ENCODE assay signal across 1 cellular context in the genomic region with DNA sequence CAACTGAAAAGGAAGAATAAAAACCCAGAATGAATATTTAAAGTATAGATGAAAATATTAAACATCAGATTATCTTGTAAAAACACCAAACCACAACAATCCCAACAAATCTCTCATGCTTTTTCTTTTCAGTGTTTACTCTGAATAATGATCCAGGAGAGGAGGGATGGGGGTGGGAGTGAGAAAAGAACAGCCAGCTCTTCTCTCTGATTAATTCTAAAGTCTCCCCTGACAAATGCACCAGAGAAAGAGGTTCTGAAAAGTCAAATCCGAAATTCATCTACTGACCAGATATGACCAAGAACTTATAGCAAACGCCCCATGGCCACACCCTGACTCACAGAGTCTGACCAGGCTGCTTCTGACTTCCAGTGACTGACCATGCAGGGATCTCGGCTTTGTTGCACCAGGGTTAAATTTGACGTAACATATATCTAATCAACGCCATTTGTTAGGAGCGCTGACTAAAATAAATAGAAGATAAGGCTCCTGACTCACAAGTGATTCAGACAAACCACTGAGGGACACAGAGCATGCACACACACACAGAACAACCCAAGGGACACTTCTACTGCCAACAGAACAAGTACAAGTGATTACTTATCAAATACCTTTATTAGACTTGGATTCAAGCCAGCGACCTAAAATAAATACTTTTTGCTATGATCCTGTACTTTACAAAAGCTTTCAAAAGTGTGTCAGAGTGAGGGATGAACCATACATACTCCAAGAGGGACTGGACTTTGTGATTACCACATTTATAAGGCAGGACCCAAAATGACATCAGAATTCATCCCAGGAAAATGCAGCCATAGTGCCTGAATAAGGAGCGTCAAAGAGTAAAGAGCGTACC.
A peak's percentile ranks its signal among the peaks of the same experiment; 100 is the strongest.
TF ChIP-seq lines count a peak whose summit lies in the region.

No MANE protein-coding gene starts in this region.

TF ChIP-seq in HepG2, 621 proteins besides CTCF, POLR2A, EP300 and RAD21 (continued from another document and continues in another):
- TF ChIP-seq TMF1 (CRISPR knock-in tag; IDR thresholded peaks at IDR 0.05; ENCODE audit: low read depth) (0 out of 2 replicates have a peak, but pooled peaks have one; percentile 32), FOSL2 (CRISPR knock-in tag; IDR thresholded peaks at IDR 0.05) (peak; percentile 97), HOMEZ (CRISPR knock-in tag; IDR thresholded peaks at IDR 0.05; ENCODE audit: low read depth) (no peak), TCF7 (IDR thresholded peaks at IDR 0.05; ENCODE audit: low read depth) (peak; percentile 78), ZNF615 (CRISPR knock-in tag; IDR thresholded peaks at IDR 0.05; ENCODE audit: borderline replicate concordance) (no peak), FIP1L1 (IDR thresholded peaks at IDR 0.05; ENCODE audit: borderline replicate concordance, insufficient read depth, low read depth, low read length) (no peak), CAMTA2 (CRISPR knock-in tag; IDR thresholded peaks at IDR 0.05; ENCODE audit: borderline replicate concordance) (no peak), TARDBP (CRISPR knock-in tag; IDR thresholded peaks at IDR 0.05) (no peak), ISX (CRISPR knock-in tag; conservative IDR thresholded peaks at IDR 0.05) (no peak), THRA (CRISPR knock-in tag; IDR thresholded peaks at IDR 0.05; ENCODE audit: borderline replicate concordance) (no peak), SOX5 (CRISPR knock-in tag; IDR thresholded peaks at IDR 0.05; ENCODE audit: borderline replicate concordance) (peak; percentile 72; the same call in 1 of the 2 replicates), ZNF607 (CRISPR knock-in tag; IDR thresholded peaks at IDR 0.05; ENCODE audit: borderline replicate concordance) (no peak), JARID2 (CRISPR knock-in tag; IDR thresholded peaks at IDR 0.05; ENCODE audit: insufficient replicate concordance) (no peak), NR3C1 (CRISPR knock-in tag; IDR thresholded peaks at IDR 0.05) (no peak), TRAFD1 (CRISPR knock-in tag; IDR thresholded peaks at IDR 0.05; ENCODE audit: borderline replicate concordance) (no peak), ATF1 (CRISPR knock-in tag; IDR thresholded peaks at IDR 0.05) (peak; percentile 78), ZEB1 (IDR thresholded peaks at IDR 0.05; ENCODE audit: insufficient replicate concordance, low read depth) (no peak), RFXANK (CRISPR knock-in tag; IDR thresholded peaks at IDR 0.05) (no peak), ZNF10 (CRISPR knock-in tag; IDR thresholded peaks at IDR 0.05; ENCODE audit: borderline replicate concordance, low read depth) (no peak), ZSCAN22 (CRISPR knock-in tag; IDR thresholded peaks at IDR 0.05) (no peak), SPEN (CRISPR knock-in tag; IDR thresholded peaks at IDR 0.05; ENCODE audit: low read depth) (no peak), ASH2L (IDR thresholded peaks at IDR 0.05; ENCODE audit: insufficient read length, low read depth, low read length) (no peak), GZF1 (CRISPR knock-in tag; IDR thresholded peaks at IDR 0.05) (no peak), ZNF274 (CRISPR knock-in tag; IDR thresholded peaks at IDR 0.05) (no peak), NFKBIZ (CRISPR knock-in tag; IDR thresholded peaks at IDR 0.05) (no peak), SETDB1 (CRISPR knock-in tag; IDR thresholded peaks at IDR 0.05; ENCODE audit: borderline replicate concordance) (no peak), HDAC6 (IDR thresholded peaks at IDR 0.05; ENCODE audit: low read depth, low read length) (no peak), ZNF609 (CRISPR knock-in tag; IDR thresholded peaks at IDR 0.05; ENCODE audit: borderline replicate concordance) (no peak), SAP130 (CRISPR knock-in tag; IDR thresholded peaks at IDR 0.05; ENCODE audit: low read depth) (peak; percentile 43), EZH2 (conservative IDR thresholded peaks at IDR 0.05; ENCODE audit: low read depth, low read length) (no peak), ZC3H13 (CRISPR knock-in tag; IDR thresholded peaks at IDR 0.05) (no peak), FOXK2 (IDR thresholded peaks at IDR 0.05) (no peak), FOSL1 (CRISPR knock-in tag; IDR thresholded peaks at IDR 0.05; ENCODE audit: borderline replicate concordance) (peak; percentile 78; the same call in 1 of the 2 replicates), MIER3 (CRISPR knock-in tag; IDR thresholded peaks at IDR 0.05; ENCODE audit: borderline replicate concordance) (no peak), XBP1 (CRISPR knock-in tag; IDR thresholded peaks at IDR 0.05) (no peak), RBM39 (IDR thresholded peaks at IDR 0.05; ENCODE audit: low read depth, low read length, poor library complexity, severe bottlenecking) (no peak), RELA (CRISPR knock-in tag; IDR thresholded peaks at IDR 0.05) (no peak)
- TF ChIP-seq, protein P1, sequence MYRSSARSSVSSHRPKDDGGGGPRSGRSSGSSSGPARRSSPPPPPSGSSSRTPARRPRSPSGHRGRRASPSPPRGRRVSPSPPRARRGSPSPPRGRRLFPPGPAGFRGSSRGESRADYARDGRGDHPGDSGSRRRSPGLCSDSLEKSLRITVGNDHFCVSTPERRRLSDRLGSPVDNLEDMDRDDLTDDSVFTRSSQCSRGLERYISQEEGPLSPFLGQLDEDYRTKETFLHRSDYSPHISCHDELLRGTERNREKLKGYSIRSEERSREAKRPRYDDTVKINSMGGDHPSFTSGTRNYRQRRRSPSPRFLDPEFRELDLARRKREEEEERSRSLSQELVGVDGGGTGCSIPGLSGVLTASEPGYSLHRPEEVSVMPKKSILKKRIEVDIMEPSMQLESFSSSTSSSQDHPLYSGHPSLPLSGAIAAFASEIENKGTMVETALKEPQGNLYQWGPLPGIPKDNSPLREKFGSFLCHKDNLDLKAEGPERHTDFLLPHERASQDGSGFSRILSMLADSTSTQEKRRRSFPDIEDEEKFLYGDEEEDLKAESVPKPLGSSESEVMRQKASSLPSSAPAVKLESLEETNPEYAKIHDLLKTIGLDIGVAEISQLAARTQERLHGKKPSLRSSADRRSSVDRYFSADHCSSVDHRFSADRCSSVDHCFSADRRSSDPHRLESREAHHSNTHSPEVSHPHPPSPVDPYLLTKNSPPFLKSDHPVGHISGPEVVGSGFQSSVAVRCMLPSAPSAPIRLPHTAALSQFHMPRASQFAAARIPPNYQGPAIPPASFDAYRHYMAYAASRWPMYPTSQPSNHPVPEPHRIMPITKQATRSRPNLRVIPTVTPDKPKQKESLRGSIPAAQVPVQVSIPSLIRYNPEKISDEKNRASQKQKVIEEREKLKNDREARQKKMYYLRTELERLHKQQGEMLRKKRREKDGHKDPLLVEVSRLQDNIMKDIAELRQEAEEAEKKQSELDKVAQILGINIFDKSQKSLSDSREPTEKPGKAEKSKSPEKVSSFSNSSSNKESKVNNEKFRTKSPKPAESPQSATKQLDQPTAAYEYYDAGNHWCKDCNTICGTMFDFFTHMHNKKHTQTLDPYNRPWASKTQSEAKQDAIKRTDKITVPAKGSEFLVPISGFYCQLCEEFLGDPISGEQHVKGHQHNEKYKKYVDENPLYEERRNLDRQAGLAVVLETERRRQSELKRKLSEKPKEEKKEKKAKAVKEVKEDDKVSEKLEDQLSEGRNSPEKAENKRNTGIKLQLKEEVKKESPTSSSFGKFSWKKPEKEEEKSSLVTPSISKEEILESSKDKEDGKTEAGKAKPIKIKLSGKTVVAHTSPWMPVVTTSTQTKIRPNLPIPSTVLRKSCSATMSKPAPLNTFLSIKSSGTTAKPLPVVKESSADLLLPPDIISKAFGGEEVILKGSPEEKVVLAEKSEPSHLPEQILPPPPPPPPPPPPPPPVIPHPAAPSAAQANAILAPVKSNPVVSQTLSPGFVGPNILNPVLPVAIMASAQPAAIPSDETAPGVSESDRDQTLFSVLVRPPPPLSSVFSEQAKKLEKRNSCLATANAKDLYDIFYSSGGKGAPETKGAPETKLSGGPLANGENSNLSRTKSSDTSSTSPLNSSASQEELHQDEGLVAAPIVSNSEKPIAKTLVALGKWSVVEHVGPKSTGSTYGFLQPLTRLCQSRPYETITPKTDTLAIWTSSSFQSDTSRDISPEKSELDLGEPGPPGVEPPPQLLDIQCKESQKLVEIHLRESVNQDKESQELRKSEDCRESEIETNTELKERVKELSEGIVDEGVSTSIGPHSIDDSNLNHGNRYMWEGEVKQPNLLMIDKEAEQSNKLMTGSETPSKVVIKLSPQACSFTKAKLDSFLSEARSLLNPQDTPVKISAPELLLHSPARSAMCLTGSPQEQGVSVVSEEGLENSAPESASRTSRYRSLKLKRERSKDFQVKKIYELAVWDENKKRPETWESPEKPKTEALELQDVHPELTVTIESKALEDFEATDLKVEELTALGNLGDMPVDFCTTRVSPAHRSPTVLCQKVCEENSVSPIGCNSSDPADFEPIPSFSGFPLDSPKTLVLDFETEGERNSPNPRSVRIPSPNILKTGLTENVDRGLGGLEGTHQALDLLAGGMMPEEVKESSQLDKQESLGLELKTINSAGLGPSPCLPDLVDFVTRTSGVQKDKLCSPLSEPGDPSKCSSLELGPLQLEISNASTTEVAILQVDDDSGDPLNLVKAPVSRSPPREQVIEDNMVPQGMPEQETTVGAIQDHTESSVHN (CRISPR knock-in tag; IDR thresholded peaks at IDR 0.05): no peak
- TF ChIP-seq, protein P2, sequence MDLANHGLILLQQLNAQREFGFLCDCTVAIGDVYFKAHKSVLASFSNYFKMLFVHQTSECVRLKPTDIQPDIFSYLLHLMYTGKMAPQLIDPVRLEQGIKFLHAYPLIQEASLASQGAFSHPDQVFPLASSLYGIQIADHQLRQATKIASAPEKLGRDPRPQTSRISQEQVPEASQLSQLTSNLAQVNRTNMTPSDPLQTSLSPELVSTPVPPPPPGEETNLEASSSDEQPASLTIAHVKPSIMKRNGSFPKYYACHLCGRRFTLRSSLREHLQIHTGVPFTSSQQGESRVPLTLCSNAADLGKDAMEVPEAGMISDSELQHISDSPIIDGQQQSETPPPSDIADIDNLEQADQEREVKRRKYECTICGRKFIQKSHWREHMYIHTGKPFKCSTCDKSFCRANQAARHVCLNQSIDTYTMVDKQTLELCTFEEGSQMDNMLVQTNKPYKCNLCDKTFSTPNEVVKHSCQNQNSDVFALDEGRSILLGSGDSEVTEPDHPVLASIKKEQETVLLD (CRISPR knock-in tag; IDR thresholded peaks at IDR 0.05; ENCODE audit: low read depth): no peak
